In the genomic region with DNA sequence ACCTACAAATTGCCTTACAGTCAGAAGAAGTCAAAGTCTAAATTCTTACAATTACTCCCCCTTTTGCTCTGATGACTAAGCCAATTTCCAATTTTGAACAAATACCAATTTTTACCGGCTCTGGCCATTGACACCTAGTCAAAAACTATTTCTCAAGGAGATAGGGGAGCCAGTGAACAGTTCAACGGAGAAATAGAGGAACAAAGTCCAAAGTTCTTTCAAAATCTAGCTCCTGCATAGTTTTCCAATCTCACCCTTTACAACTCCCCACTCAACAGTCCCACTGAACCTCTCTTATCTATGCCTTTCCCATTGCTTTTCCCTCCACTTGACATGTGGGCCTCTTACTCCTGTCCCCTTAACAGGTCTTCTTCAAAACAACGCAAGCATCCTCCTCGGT, we compare ENCODE assay signal across 31 cellular contexts.
"Had no signal": no experiment of that assay in that cellular context is flagged by ENCODE, and none has a peak within 500 bp of the region (broad histone marks: within the 10 kb centered on the region; RNA-seq: fewer than 3 reads in every experiment).

No MANE protein-coding gene starts in this region.

- H2AFZ ChIP-seq: hepatocyte had no signal

- H3K27me3 ChIP-seq: ascending aorta, breast epithelium, cardiac muscle cell, esophagus squamous epithelium, gastroesophageal sphincter, heart right ventricle, hepatocyte had no signal

- H3K36me3 Mint-ChIP-seq: activated naive CD4-positive, alpha-beta T cell treated with anti-CD3 and anti-CD28 coated beads, Interleukin-2, amount 50 U/mL, for 24 hours; activated naive CD8-positive, alpha-beta T cell treated with anti-CD3 and anti-CD28 coated beads for 36 hours; brain; WTC11 had no signal

- H3K27ac ChIP-seq: ascending aorta, breast epithelium, cardiac muscle cell, coronary artery, epithelial cell of prostate, esophagus squamous epithelium, gastroesophageal sphincter, heart right ventricle, hepatocyte, VCaP had no signal

- ATAC-seq: activated CD8-positive, alpha-beta T cell treated with anti-CD3 and anti-CD28 coated beads for 36 hours; effector memory CD8-positive, alpha-beta T cell; gastroesophageal sphincter; heart right ventricle; WTC11 had no signal

- H3K9me3 Mint-ChIP-seq: activated CD8-positive, alpha-beta T cell treated with anti-CD3 and anti-CD28 coated beads for 36 hours; activated naive CD4-positive, alpha-beta T cell treated with anti-CD3 and anti-CD28 coated beads for 36 hours; activated naive CD4-positive, alpha-beta T cell treated with anti-CD3 and anti-CD28 coated beads, Interleukin-2, amount 50 U/mL, for 24 hours; activated naive CD8-positive, alpha-beta T cell treated with anti-CD3 and anti-CD28 coated beads for 36 hours; activated T-helper 1 cell treated with anti-CD3 and anti-CD28 coated beads, Interleukin-12 subunit alpha, Interleukin-12 subunit beta, Interleukin-2, Interleukin-4 antibody, amounts not matched to agents 30 ng/mL and 10 ng/mL and 1 ng/mL, durations not matched to agents 14 hours and 24 hours and 36 hours; activated T-helper 2 cell treated with anti-CD3 and anti-CD28 coated beads, Interferon-gamma antibody, Interleukin-2, Interleukin-4, amounts not matched to agents 10 μg/mL and 5 μg/mL and 100 μg/mL, durations not matched to agents 14 hours and 24 hours and 36 hours; brain; central memory CD8-positive, alpha-beta T cell; WTC11 had no signal

- H3K9me3 ChIP-seq: ascending aorta, breast epithelium, esophagus squamous epithelium, gastroesophageal sphincter, heart right ventricle had no signal

- H3K4me3 Mint-ChIP-seq: activated CD8-positive, alpha-beta T cell treated with anti-CD3 and anti-CD28 coated beads for 36 hours; activated naive CD4-positive, alpha-beta T cell treated with anti-CD3 and anti-CD28 coated beads for 36 hours; activated naive CD4-positive, alpha-beta T cell treated with anti-CD3 and anti-CD28 coated beads, Interleukin-2, amount 50 U/mL, for 24 hours; activated naive CD8-positive, alpha-beta T cell treated with anti-CD3 and anti-CD28 coated beads for 36 hours; activated T-helper 1 cell treated with anti-CD3 and anti-CD28 coated beads, Interleukin-12 subunit alpha, Interleukin-12 subunit beta, Interleukin-2, Interleukin-4 antibody, amounts not matched to agents 30 ng/mL and 10 ng/mL and 1 ng/mL, durations not matched to agents 14 hours and 24 hours and 36 hours; brain; central memory CD8-positive, alpha-beta T cell; effector memory CD8-positive, alpha-beta T cell; WTC11 had no signal

- H3K36me3 ChIP-seq: ascending aorta, breast epithelium, cardiac muscle cell, esophagus squamous epithelium, gastroesophageal sphincter, heart right ventricle had no signal

- H3K4me1 ChIP-seq: breast epithelium, gastroesophageal sphincter had no signal

- DNase-seq: activated CD4-positive, alpha-beta T cell treated with anti-CD3 and anti-CD28 coated beads for 48 hours; activated CD4-positive, alpha-beta T cell treated with anti-CD3 and anti-CD28 coated beads, Interleukin-2, amount 50 U/mL, for 1 hour; activated CD4-positive, alpha-beta T cell treated with anti-CD3 and anti-CD28 coated beads, Interleukin-2, amount 50 U/mL, for 48 hours; activated CD8-positive, alpha-beta memory T cell treated with anti-CD3 and anti-CD28 coated beads for 24 hours; activated CD8-positive, alpha-beta T cell treated with anti-CD3 and anti-CD28 coated beads for 36 hours; activated effector memory CD4-positive, alpha-beta T cell treated with anti-CD3 and anti-CD28 coated beads, Interleukin-2, amount 50 U/mL, for 16 hours; activated naive CD4-positive, alpha-beta T cell treated with anti-CD3 and anti-CD28 coated beads for 36 hours; activated naive CD8-positive, alpha-beta T cell treated with anti-CD3 and anti-CD28 coated beads for 36 hours; activated T-cell treated with anti-CD3 and anti-CD28 coated beads, Interleukin-2, amount 50 U/mL, for 1 hour; activated T-cell treated with anti-CD3 and anti-CD28 coated beads, Interleukin-2, amount 50 U/mL, for 48 hours; dermis blood vessel endothelial cell; effector CD4-positive, alpha-beta T cell; effector memory CD8-positive, alpha-beta T cell; esophagus squamous epithelium; foreskin melanocyte; heart right ventricle; T-helper 2 cell had no signal

- H3K27me3 Mint-ChIP-seq: activated CD8-positive, alpha-beta T cell treated with anti-CD3 and anti-CD28 coated beads for 36 hours; brain had no signal

- H3K4me2 ChIP-seq: hepatocyte had no signal

- H3K4me3 ChIP-seq: ascending aorta, breast epithelium, cardiac muscle cell, coronary artery, esophagus squamous epithelium, gastroesophageal sphincter, heart right ventricle, hepatocyte had no signal

- H3K4me1 Mint-ChIP-seq: activated naive CD4-positive, alpha-beta T cell treated with anti-CD3 and anti-CD28 coated beads, Interleukin-2, amount 50 U/mL, for 24 hours; central memory CD8-positive, alpha-beta T cell had no signal

- H3K27ac Mint-ChIP-seq: activated CD8-positive, alpha-beta T cell treated with anti-CD3 and anti-CD28 coated beads for 36 hours; activated naive CD4-positive, alpha-beta T cell treated with anti-CD3 and anti-CD28 coated beads for 36 hours; activated naive CD4-positive, alpha-beta T cell treated with anti-CD3 and anti-CD28 coated beads, Interleukin-2, amount 50 U/mL, for 24 hours; activated naive CD8-positive, alpha-beta T cell treated with anti-CD3 and anti-CD28 coated beads for 36 hours; activated T-helper 1 cell treated with anti-CD3 and anti-CD28 coated beads, Interleukin-12 subunit alpha, Interleukin-12 subunit beta, Interleukin-2, Interleukin-4 antibody, amounts not matched to agents 30 ng/mL and 10 ng/mL and 1 ng/mL, durations not matched to agents 14 hours and 24 hours and 36 hours; activated T-helper 2 cell treated with anti-CD3 and anti-CD28 coated beads, Interferon-gamma antibody, Interleukin-2, Interleukin-4, amounts not matched to agents 10 μg/mL and 5 μg/mL and 100 μg/mL, durations not matched to agents 14 hours and 24 hours and 36 hours; brain; effector memory CD8-positive, alpha-beta T cell; WTC11 had no signal
